In genomic region chr3:150739200-150739863, GRCh38 we compare ENCODE assay signal across 12 cellular contexts. TPM values are rescaled to one million over a fixed set of nuclear protein-coding genes. Genes with fewer than 3 reads are reported as not detected.
DNase-seq lines count a peak whose midpoint lies in the region; ATAC-seq and TF ChIP-seq lines count a peak whose summit lies in the region.
"Had no signal": no experiment of that assay in that cellular context is flagged by ENCODE, and none has a peak within 500 bp of the region (broad histone marks: within the 10 kb centered on the region; RNA-seq: fewer than 3 reads in every experiment).

No MANE protein-coding gene starts in this region.

- no peak overlapping the region for H3K4me3 ChIP-seq in breast epithelium

- peak; percentile 26 to 38 for ATAC-seq in activated T-cell treated with anti-CD3 and anti-CD28 coated beads, Interleukin-2, amount 50 U/mL, for 4 hours
- ATAC-seq in HG02938 (IDR thresholded peaks at IDR 0.05; ENCODE audit: unreplicated experiment): peak; percentile 28
- peak; percentile 42 to 54 for ATAC-seq in stimulated activated naive B cell treated with anti-CD40 and anti-IgM and Interleukin-4, amounts not matched to agents 10 μg/mL and 1 μg/mL and 100 μg/mL, for 72 hours (replicated peaks)

- TF ChIP-seq POLR2A in breast epithelium (IDR thresholded peaks at IDR 0.05): no peak

- H3K27me3 ChIP-seq in breast epithelium: no peaks in the 10 kb centered on the region

- H3K9me3 Mint-ChIP-seq in activated T-cell treated with anti-CD3 and anti-CD28 coated beads, Interleukin-2, amount 50 U/mL, for 4 hours: no peaks in the 10 kb centered on the region
- H3K9me3 Mint-ChIP-seq in activated CD4-positive, alpha-beta memory T cell treated with anti-CD3 and anti-CD28 coated beads, Interleukin-2, amount 10 ng/mL, durations not matched to agents 7 days and 5 days: no peaks in the 10 kb centered on the region
- H3K9me3 Mint-ChIP-seq in stimulated activated naive B cell treated with anti-CD40 and anti-IgM and Interleukin-4, amounts not matched to agents 10 μg/mL and 1 μg/mL and 100 μg/mL, for 72 hours: peaks cover 0 to 3% of the 10 kb centered on the region in 2 donors
- H3K9me3 Mint-ChIP-seq: immature natural killer cell had no signal

- H3K4me3 Mint-ChIP-seq in activated T-cell treated with anti-CD3 and anti-CD28 coated beads, Interleukin-2, amount 50 U/mL, for 4 hours: peak overlapping the region; percentile 75
- H3K4me3 Mint-ChIP-seq in activated CD4-positive, alpha-beta memory T cell treated with anti-CD3 and anti-CD28 coated beads, Interleukin-2, amount 10 ng/mL, durations not matched to agents 7 days and 5 days: no peak overlapping the region
- H3K4me3 Mint-ChIP-seq in stimulated activated naive B cell treated with anti-CD40 and anti-IgM and Interleukin-4, amounts not matched to agents 10 μg/mL and 1 μg/mL and 100 μg/mL, for 72 hours: peak overlapping the region; percentile 72 to 85
- H3K4me3 Mint-ChIP-seq: immature natural killer cell had no signal

- peaks cover 76% of the 10 kb centered on the region for H3K4me1 Mint-ChIP-seq in activated T-cell treated with anti-CD3 and anti-CD28 coated beads, Interleukin-2, amount 50 U/mL, for 4 hours (ENCODE audit: low read depth)
- H3K4me1 Mint-ChIP-seq in activated CD4-positive, alpha-beta memory T cell treated with anti-CD3 and anti-CD28 coated beads, Interleukin-2, amount 10 ng/mL, durations not matched to agents 7 days and 5 days: peaks cover 68% of the 10 kb centered on the region
- peaks cover 61 to 94% of the 10 kb centered on the region in 2 donors for H3K4me1 Mint-ChIP-seq in stimulated activated naive B cell treated with anti-CD40 and anti-IgM and Interleukin-4, amounts not matched to agents 10 μg/mL and 1 μg/mL and 100 μg/mL, for 72 hours

- H3K36me3 Mint-ChIP-seq in activated T-cell treated with anti-CD3 and anti-CD28 coated beads, Interleukin-2, amount 50 U/mL, for 4 hours (ENCODE audit: insufficient read depth): peaks cover 45% of the 10 kb centered on the region
- peaks cover 31% of the 10 kb centered on the region for H3K36me3 Mint-ChIP-seq in activated CD4-positive, alpha-beta memory T cell treated with anti-CD3 and anti-CD28 coated beads, Interleukin-2, amount 10 ng/mL, durations not matched to agents 7 days and 5 days (ENCODE audit: low read depth)
- peaks cover 49 to 77% of the 10 kb centered on the region in 2 donors for H3K36me3 Mint-ChIP-seq in stimulated activated naive B cell treated with anti-CD40 and anti-IgM and Interleukin-4, amounts not matched to agents 10 μg/mL and 1 μg/mL and 100 μg/mL, for 72 hours

- POLR2A ChIA-PET in activated CD4-positive, alpha-beta memory T cell treated with anti-CD3 and anti-CD28 coated beads, Interleukin-2, amount 10 ng/mL, durations not matched to agents 7 days and 5 days (lab: Charles Lee): no interaction called here

- no peaks in the 10 kb centered on the region for H3K36me3 ChIP-seq in breast epithelium

- DNase-seq in activated T-cell treated with anti-CD3 and anti-CD28 coated beads, Interleukin-2, amount 50 U/mL, for 4 hours: no peak
- DNase-seq in activated T-cell treated with anti-CD3 and anti-CD28 coated beads, Interleukin-2, amount 50 U/mL, for 1 hour: no peak
- no peak for DNase-seq in activated CD4-positive, alpha-beta memory T cell treated with anti-CD3 and anti-CD28 coated beads, Interleukin-2, amount 10 ng/mL, durations not matched to agents 7 days and 5 days
- DNase-seq in stimulated activated naive B cell treated with anti-CD40 and anti-IgM and Interleukin-4, amounts not matched to agents 10 μg/mL and 1 μg/mL and 100 μg/mL, for 72 hours: no peak
- DNase-seq in KG1 (lab: John Stamatoyannopoulos, UW): no peak
- no peak for DNase-seq in breast epithelium (ENCODE audit: low spot score in 2 of 2)
- no peak for DNase-seq in T-helper 9 cell
- DNase-seq: activated naive CD4-positive, alpha-beta T cell; immature natural killer cell; NCI-H774; nucleus accumbens had no signal

- peak overlapping the region; percentile 77 for H3K27ac Mint-ChIP-seq in activated CD4-positive, alpha-beta memory T cell treated with anti-CD3 and anti-CD28 coated beads, Interleukin-2, amount 10 ng/mL, durations not matched to agents 7 days and 5 days
- peak overlapping the region; percentile 99 for H3K27ac Mint-ChIP-seq in stimulated activated naive B cell treated with anti-CD40 and anti-IgM and Interleukin-4, amounts not matched to agents 10 μg/mL and 1 μg/mL and 100 μg/mL, for 72 hours

- TF ChIP-seq CTCF in breast epithelium (IDR thresholded peaks at IDR 0.05): no peak

- no peak overlapping the region for H3K27ac ChIP-seq in breast epithelium

- no peaks in the 10 kb centered on the region for H3K9me3 ChIP-seq in breast epithelium

- no peaks in the 10 kb centered on the region for H3K27me3 Mint-ChIP-seq in activated T-cell treated with anti-CD3 and anti-CD28 coated beads, Interleukin-2, amount 50 U/mL, for 4 hours (ENCODE audit: low read depth)
- no peaks in the 10 kb centered on the region for H3K27me3 Mint-ChIP-seq in activated CD4-positive, alpha-beta memory T cell treated with anti-CD3 and anti-CD28 coated beads, Interleukin-2, amount 10 ng/mL, durations not matched to agents 7 days and 5 days
- no peaks in the 10 kb centered on the region for H3K27me3 Mint-ChIP-seq in stimulated activated naive B cell treated with anti-CD40 and anti-IgM and Interleukin-4, amounts not matched to agents 10 μg/mL and 1 μg/mL and 100 μg/mL, for 72 hours

- intact Hi-C loops in breast epithelium (cut with DNase I; ENCODE audit: low total_unique reads): no loop called here

- peaks cover 2 to 5% of the 10 kb centered on the region in 2 donors for H3K4me1 ChIP-seq in breast epithelium

- CTCF ChIA-PET in activated CD4-positive, alpha-beta memory T cell treated with anti-CD3 and anti-CD28 coated beads, Interleukin-2, amount 10 ng/mL, durations not matched to agents 7 days and 5 days (lab: Charles Lee): no interaction called here

RNA-seq across cellular contexts. Expression of gene SIAH2, which starts 23.6 kb away (rescaled TPM):
- total RNA-seq in activated T-cell treated with anti-CD3 and anti-CD28 coated beads, Interleukin-2, amount 50 U/mL, for 4 hours: 100 to 1,000 TPM; 136 to 146 (median 141) TPM
- 10 to 100 TPM; 42.5 to 44.9 TPM for total RNA-seq in activated CD4-positive, alpha-beta memory T cell treated with anti-CD3 and anti-CD28 coated beads, Interleukin-2, amount 10 ng/mL, durations not matched to agents 7 days and 5 days
- 10 to 100 TPM; 37.4 to 40.3 (median 39.1) TPM for total RNA-seq in breast epithelium

RNA-seq across cellular contexts. Expression of gene ERICH6, which starts 35.6 kb away (rescaled TPM):
- not detected for total RNA-seq in activated T-cell treated with anti-CD3 and anti-CD28 coated beads, Interleukin-2, amount 50 U/mL, for 4 hours
- total RNA-seq in activated CD4-positive, alpha-beta memory T cell treated with anti-CD3 and anti-CD28 coated beads, Interleukin-2, amount 10 ng/mL, durations not matched to agents 7 days and 5 days: under 1 TPM; 0.38 to 0.81 TPM
- under 1 TPM; 0.29 to 0.98 (median 0.48) TPM for total RNA-seq in breast epithelium
